8 cellular contexts compared by ENCODE assay signal in genomic region chr16:66608241-66609138, GRCh38. TPM values are rescaled to one million over a fixed set of nuclear protein-coding genes. Genes with fewer than 3 reads are reported as not detected.
A peak's percentile ranks its signal among the peaks of the same experiment; 100 is the strongest.
DNase-seq lines count a peak whose midpoint lies in the region; ATAC-seq and TF ChIP-seq lines count a peak whose summit lies in the region.

No MANE protein-coding gene starts in this region.

- DNase-seq in DMS53 treated with DMSO at 0.1 percent for 48 hours (lab: John Stamatoyannopoulos, UW; ENCODE audit: unreplicated experiment) (peak; percentile 42), HFFc6 (peak; percentile 79), NCI-H2196 treated with DMSO at 0.1 percent for 48 hours (lab: John Stamatoyannopoulos, UW; ENCODE audit: unreplicated experiment) (peak; percentile 22), kidney epithelial cell (ENCODE audit: low read depth) (peak; percentile 71)
- peak; percentile 63 to 75 for DNase-seq in central memory CD8-positive, alpha-beta T cell (ENCODE audit: low spot score in 2 of 2)
- peak; percentile 86 for DNase-seq in stimulated activated CD4-positive, alpha-beta T cell treated with anti-CD3 and anti-CD28 coated beads, Interleukin-1b, Interleukin-23, amount 100 ng/mL, for 48 hours

- no peaks in the 10 kb centered on the region for H3K9me3 Mint-ChIP-seq in HFFc6
- H3K9me3 Mint-ChIP-seq in central memory CD8-positive, alpha-beta T cell: no peaks in the 10 kb centered on the region

- H3K27me3 ChIP-seq in kidney epithelial cell (ENCODE audit: control insufficient read depth, insufficient read depth, low read length): no peaks in the 10 kb centered on the region

- H3K4me3 ChIP-seq in kidney epithelial cell (ENCODE audit: low read depth, low read length): no peak overlapping the region

- H3K36me3 Mint-ChIP-seq in HFFc6 (ENCODE audit: low read depth): no peaks in the 10 kb centered on the region
- peaks cover 42% of the 10 kb centered on the region for H3K36me3 Mint-ChIP-seq in central memory CD8-positive, alpha-beta T cell (ENCODE audit: insufficient read depth)

- peaks cover 10% of the 10 kb centered on the region for H3K36me3 ChIP-seq in kidney epithelial cell (ENCODE audit: control insufficient read depth, insufficient read depth, low read length)

- peak; percentile 49 to 61 for ATAC-seq in activated CD4-positive, CD25-positive, alpha-beta regulatory T cell treated with anti-CD3 and anti-CD28 coated beads, Interleukin-2, amount 50 U/mL, for 24 hours
- no peak for ATAC-seq in central memory CD8-positive, alpha-beta T cell (replicated peaks; ENCODE audit: extremely low read depth, poor library complexity, severe bottlenecking)
- no peak for ATAC-seq in GM19023 (IDR thresholded peaks at IDR 0.05; ENCODE audit: unreplicated experiment)

- H3K4me1 Mint-ChIP-seq in HFFc6 (ENCODE audit: low read depth): peaks cover 27% of the 10 kb centered on the region
- H3K4me1 Mint-ChIP-seq in central memory CD8-positive, alpha-beta T cell: peaks cover 35% of the 10 kb centered on the region

- no peaks in the 10 kb centered on the region; the same call in 1 of the 2 replicates for H3K27me3 Mint-ChIP-seq in HFFc6 (ENCODE audit: insufficient read depth)
- H3K27me3 Mint-ChIP-seq in central memory CD8-positive, alpha-beta T cell: no peaks in the 10 kb centered on the region

- peak; percentile 99 for TF ChIP-seq CTCF in HFFc6 (IDR thresholded peaks at IDR 0.05)
- peak; percentile 95 for TF ChIP-seq CTCF in kidney epithelial cell (IDR thresholded peaks at IDR 0.05; ENCODE audit: insufficient read depth, low read length, poor library complexity, severe bottlenecking)

- H3K4me3 Mint-ChIP-seq in HFFc6: no peak overlapping the region
- peak overlapping the region; percentile 49 for H3K4me3 Mint-ChIP-seq in central memory CD8-positive, alpha-beta T cell

- peak overlapping the region; percentile 48 for H3K27ac Mint-ChIP-seq in HFFc6
- no peak overlapping the region for H3K27ac Mint-ChIP-seq in central memory CD8-positive, alpha-beta T cell (ENCODE audit: low read depth)

RNA-seq across cellular contexts. Expression of gene CMTM3, which starts 4.0 kb away (rescaled TPM):
- total RNA-seq in HFFc6 (2021; fragmentation: NEBNext Ultra II Directional; extraction: Animal tissue kit (Norgen Biotek cat#: 25700)): 10 to 100 TPM; 26.3 to 35.6 (median 28.0) TPM
- 244 and 292 TPM in 2 replicates for total RNA-seq in kidney epithelial cell

RNA-seq across cellular contexts. Expression of gene CMTM2, which starts 29.2 kb away (rescaled TPM):
- not detected for total RNA-seq in HFFc6 (2021; fragmentation: NEBNext Ultra II Directional; extraction: Animal tissue kit (Norgen Biotek cat#: 25700))
- total RNA-seq in kidney epithelial cell: 0.54 and 1.4 TPM in 2 replicates

RNA-seq across cellular contexts. Expression of gene CMTM1, which starts 42.3 kb away (rescaled TPM):
- 1 to 10 TPM; 4.2 to 5.5 (median 4.9) TPM for total RNA-seq in HFFc6 (2021; fragmentation: NEBNext Ultra II Directional; extraction: Animal tissue kit (Norgen Biotek cat#: 25700))
- 4.3 and 9.0 TPM in 2 replicates for total RNA-seq in kidney epithelial cell

RNA-seq across cellular contexts. Expression of gene CKLF, which starts 56.1 kb away (rescaled TPM):
- total RNA-seq in HFFc6 (2021; fragmentation: NEBNext Ultra II Directional; extraction: Animal tissue kit (Norgen Biotek cat#: 25700)): 10 to 100 TPM; 44.7 to 61.4 (median 56.8) TPM
- 120 and 129 TPM in 2 replicates for total RNA-seq in kidney epithelial cell

RNA-seq across cellular contexts. Expression of gene TK2, which starts 58.6 kb away (rescaled TPM):
- 10 to 100 TPM; 29.1 to 43.8 (median 32.6) TPM for total RNA-seq in HFFc6 (2021; fragmentation: NEBNext Ultra II Directional; extraction: Animal tissue kit (Norgen Biotek cat#: 25700))
- total RNA-seq in kidney epithelial cell: 25.2 and 25.7 TPM in 2 replicates

Comparison
In these comparisons a context has a peak if more than half of its experiments do, and no peak if none do; other contexts are left out.
1. DNase-seq: peak in every context shown above with its lines; median percentile 86 in stimulated activated CD4-positive, alpha-beta T cell treated with anti-CD3 and anti-CD28 coated beads, Interleukin-1b, Interleukin-23, amount 100 ng/mL, for 48 hours; 79 in HFFc6; 71 in kidney epithelial cell; 69 in central memory CD8-positive, alpha-beta T cell; 42 in DMS53 treated with DMSO at 0.1 percent for 48 hours; 22 in NCI-H2196 treated with DMSO at 0.1 percent for 48 hours.
2. ATAC-seq: peak in activated CD4-positive, CD25-positive, alpha-beta regulatory T cell treated with anti-CD3 and anti-CD28 coated beads, Interleukin-2, amount 50 U/mL, for 24 hours (2 of 2); none in central memory CD8-positive, alpha-beta T cell (single experiment) and GM19023 (single experiment).